28 cellular contexts compared by ENCODE assay signal in the genomic region with DNA sequence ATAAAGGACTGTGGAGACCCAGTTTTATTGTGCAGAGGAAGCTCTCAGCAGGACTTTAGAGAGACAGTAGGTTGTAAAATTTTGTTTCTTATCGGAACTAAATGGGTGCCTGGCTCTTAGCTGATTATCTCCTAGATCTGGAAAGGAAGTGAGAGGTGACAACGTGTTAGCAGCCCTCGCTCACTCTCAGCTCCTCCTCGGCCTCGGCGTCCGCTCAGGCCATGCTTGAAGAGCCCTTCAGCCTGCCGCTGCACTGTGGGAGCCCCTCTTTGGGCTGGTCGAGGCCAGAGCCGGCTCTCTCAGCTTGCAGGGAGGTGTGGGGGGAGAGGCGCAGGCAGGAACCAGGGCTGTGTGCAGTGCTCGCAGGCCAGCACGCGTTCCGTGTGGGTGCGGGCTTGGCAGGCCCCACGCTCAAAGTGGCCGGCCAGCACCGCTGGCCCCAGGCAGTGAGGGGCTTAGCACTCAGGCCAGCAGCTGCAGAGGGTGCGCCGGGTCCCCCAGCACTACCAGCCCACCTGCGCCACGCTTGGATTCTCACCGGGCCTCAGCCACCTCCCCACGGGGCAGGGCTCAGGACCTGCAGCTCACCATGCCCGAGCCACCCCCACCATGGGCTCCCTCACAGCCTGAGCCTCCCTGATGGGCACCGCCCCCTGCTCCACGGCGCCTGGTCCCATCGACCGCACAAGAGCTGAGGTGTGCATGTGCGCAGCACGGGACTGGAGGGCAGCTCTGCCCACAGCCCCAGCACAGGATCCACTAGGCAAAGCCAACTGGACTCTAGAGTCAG. TPM values are rescaled to one million over a fixed set of nuclear protein-coding genes. Genes with fewer than 3 reads are reported as not detected.
"Had no signal": no experiment of that assay in that cellular context is flagged by ENCODE, and none has a peak within 500 bp of the region (broad histone marks: within the 10 kb centered on the region; RNA-seq: fewer than 3 reads in every experiment).

No MANE protein-coding gene starts in this region.

- H3K9me3 ChIP-seq: ascending aorta, esophagus muscularis mucosa, left lung, pancreas, prostate gland, tibial nerve had no signal

- H3K27me3 Mint-ChIP-seq: activated CD4-positive, alpha-beta T cell treated with anti-CD3 and anti-CD28 coated beads, Interleukin-2, amount 10 ng/mL, durations not matched to agents 7 days and 5 days; activated T-cell treated with anti-CD3 and anti-CD28 coated beads, Interleukin-2, amount 50 U/mL, for 24 hours had no signal

- H3K4me3 Mint-ChIP-seq: activated CD4-positive, alpha-beta memory T cell treated with anti-CD3 and anti-CD28 coated beads, Interleukin-2, amount 10 ng/mL, durations not matched to agents 7 days and 5 days; activated CD4-positive, alpha-beta T cell treated with anti-CD3 and anti-CD28 coated beads, Interleukin-2, amount 10 ng/mL, durations not matched to agents 7 days and 5 days; activated naive CD4-positive, alpha-beta T cell treated with anti-CD3 and anti-CD28 coated beads, Interleukin-2, amount 10 ng/mL, durations not matched to agents 7 days and 5 days; activated naive CD8-positive, alpha-beta T cell treated with anti-CD3 and anti-CD28 coated beads, Interleukin-2, amount 10 ng/mL, durations not matched to agents 7 days and 5 days; activated T-cell treated with anti-CD3 and anti-CD28 coated beads, Interleukin-2, amount 50 U/mL, for 24 hours; endodermal cell had no signal

- H3K4me3 ChIP-seq: ascending aorta, esophagus muscularis mucosa, heart left ventricle, left lung, pancreas, prostate gland, smooth muscle cell, tibial nerve had no signal

- H3K36me3 ChIP-seq: ascending aorta, esophagus muscularis mucosa, left lung, pancreas, prostate gland, WERI-Rb-1 had no signal

- DNase-seq: activated CD4-positive, alpha-beta memory T cell treated with anti-CD3 and anti-CD28 coated beads, Interleukin-2, amount 10 ng/mL, durations not matched to agents 7 days and 5 days; activated CD4-positive, alpha-beta T cell treated with anti-CD3 and anti-CD28 coated beads, Interleukin-2, amount 10 ng/mL, durations not matched to agents 7 days and 5 days; activated CD8-positive, alpha-beta memory T cell treated with anti-CD3 and anti-CD28 coated beads, Interleukin-2, amount 50 U/mL, for 48 hours; activated gamma-delta T cell; activated naive CD4-positive, alpha-beta T cell treated with anti-CD3 and anti-CD28 coated beads, Interleukin-2, amount 10 ng/mL, durations not matched to agents 7 days and 5 days; activated naive CD8-positive, alpha-beta T cell treated with anti-CD3 and anti-CD28 coated beads, Interleukin-2, amount 10 ng/mL, durations not matched to agents 7 days and 5 days; activated T-cell treated with anti-CD3 and anti-CD28 coated beads, Interleukin-2, amount 50 U/mL, for 24 hours; endodermal cell; foreskin keratinocyte; hypothalamus; kidney glomerular epithelial cell; nucleus accumbens; stimulated activated CD4-positive, alpha-beta T cell treated with anti-CD3 and anti-CD28 coated beads, Interleukin-15, amount 100 ng/mL, for 24 hours; stimulated activated CD4-positive, alpha-beta T cell treated with anti-CD3 and anti-CD28 coated beads, Interleukin-2, amount 100 ng/mL, for 24 hours; stimulated activated naive CD4-positive, alpha-beta T cell treated with Interleukin-2 at 50 U/mL for 16 hours; WERI-Rb-1 had no signal

- H3K27ac Mint-ChIP-seq: activated CD4-positive, alpha-beta memory T cell treated with anti-CD3 and anti-CD28 coated beads, Interleukin-2, amount 10 ng/mL, durations not matched to agents 7 days and 5 days; activated CD4-positive, alpha-beta T cell treated with anti-CD3 and anti-CD28 coated beads, Interleukin-2, amount 10 ng/mL, durations not matched to agents 7 days and 5 days; activated naive CD4-positive, alpha-beta T cell treated with anti-CD3 and anti-CD28 coated beads, Interleukin-2, amount 10 ng/mL, durations not matched to agents 7 days and 5 days; activated naive CD8-positive, alpha-beta T cell treated with anti-CD3 and anti-CD28 coated beads, Interleukin-2, amount 10 ng/mL, durations not matched to agents 7 days and 5 days; activated T-cell treated with anti-CD3 and anti-CD28 coated beads, Interleukin-2, amount 50 U/mL, for 24 hours; brain; endodermal cell had no signal

- H3K27me3 ChIP-seq: ascending aorta, esophagus muscularis mucosa, foreskin keratinocyte, heart left ventricle, left lung, pancreas, tibial nerve had no signal

- H3K9me3 Mint-ChIP-seq: activated T-cell treated with anti-CD3 and anti-CD28 coated beads, Interleukin-2, amount 50 U/mL, for 24 hours had no signal

- H3K4me1 ChIP-seq: left lung, prostate gland had no signal

- H3K4me1 Mint-ChIP-seq: endodermal cell had no signal

- H3K27ac ChIP-seq: ascending aorta, esophagus muscularis mucosa, foreskin keratinocyte, heart left ventricle, left lung, pancreas, prostate gland, tibial nerve, WERI-Rb-1 had no signal

- H3K4me2 ChIP-seq: smooth muscle cell had no signal

- ATAC-seq: activated CD4-positive, CD25-positive, alpha-beta regulatory T cell treated with anti-CD3 and anti-CD28 coated beads, Interleukin-2, amount 50 U/mL, for 24 hours; foreskin keratinocyte; heart left ventricle; left lung; pancreas had no signal

RNA-seq across cellular contexts. Expression of gene TM4SF20, which starts 58.6 kb away (rescaled TPM):
- polyA plus RNA-seq: foreskin keratinocyte, heart left ventricle, neural cell, pancreas, smooth muscle cell, urinary bladder had no signal
